Comparison of ENCODE assay signal across 25 cellular contexts in genomic region chr11:119478711-119479285, GRCh38. TPM values are rescaled to one million over a fixed set of nuclear protein-coding genes. Genes with fewer than 3 reads are reported as not detected.
DNase-seq lines count a peak whose midpoint lies in the region; ATAC-seq and TF ChIP-seq lines count a peak whose summit lies in the region.
"Had no signal": no experiment of that assay in that cellular context is flagged by ENCODE, and none has a peak within 500 bp of the region (broad histone marks: within the 10 kb centered on the region; RNA-seq: fewer than 3 reads in every experiment).

No MANE protein-coding gene starts in this region.

- DNase-seq in NCI-H146 (lab: John Stamatoyannopoulos, UW) (peak; percentile 22), NCI-H146 treated with DMSO at 0.1 percent for 48 hours (lab: John Stamatoyannopoulos, UW; ENCODE audit: unreplicated experiment) (no peak), DMS53 treated with DMSO at 0.1 percent for 48 hours (lab: John Stamatoyannopoulos, UW; ENCODE audit: unreplicated experiment) (peak; percentile 10), osteocyte (ENCODE audit: extremely low spot score, unreplicated experiment) (peak; percentile 54)
- peak; percentile 26 for DNase-seq in activated CD8-positive, alpha-beta memory T cell treated with anti-CD3 and anti-CD28 coated beads, Interleukin-2, amount 50 U/mL, for 48 hours
- DNase-seq: activated CD4-positive, CD25-positive, alpha-beta regulatory T cell; activated CD8-positive, alpha-beta T cell treated with anti-CD3 and anti-CD28 coated beads for 36 hours; activated naive CD4-positive, alpha-beta T cell treated with anti-CD3 and anti-CD28 coated beads, Interleukin-2, amount 10 ng/mL, durations not matched to agents 7 days and 5 days; AML-193; amniotic stem cell; DMS79; GOT3; mucosa of descending colon; NCI-H1048; NCI-H2081; nephron progenitor cell; NK-92 treated with Interleukin-12 subunit alpha and Interleukin-12 subunit beta, amount 100 ng/mL, for 24 hours; SHP77 treated with DMSO at 0.1 percent for 48 hours; stimulated activated CD4-positive, alpha-beta T cell treated with anti-CD3 and anti-CD28 coated beads, Interleukin-15, amount 100 ng/mL, for 24 hours; transverse colon had no signal

- H3K4me3 Mint-ChIP-seq in osteocyte (ENCODE audit: unreplicated experiment) = no peak overlapping the region
- H3K4me3 Mint-ChIP-seq: activated CD8-positive, alpha-beta T cell treated with anti-CD3 and anti-CD28 coated beads for 36 hours; activated naive CD4-positive, alpha-beta T cell treated with anti-CD3 and anti-CD28 coated beads, Interleukin-2, amount 10 ng/mL, durations not matched to agents 7 days and 5 days; CD8-positive, alpha-beta T cell; nephron progenitor cell; stimulated activated naive CD8-positive, alpha-beta T cell treated with anti-CD3 and anti-CD28 coated beads, Interleukin-15, amount 100 ng/mL, for 72 hours had no signal

- ATAC-seq in GM19455 (IDR thresholded peaks at IDR 0.05; ENCODE audit: unreplicated experiment) (no peak), GM21723 (IDR thresholded peaks at IDR 0.05; ENCODE audit: unreplicated experiment) (no peak), HG03045 (IDR thresholded peaks at IDR 0.05; ENCODE audit: unreplicated experiment) (no peak)
- ATAC-seq: activated CD8-positive, alpha-beta T cell treated with anti-CD3 and anti-CD28 coated beads for 36 hours; CD8-positive, alpha-beta T cell; mucosa of descending colon; stimulated activated naive CD8-positive, alpha-beta T cell treated with anti-CD3 and anti-CD28 coated beads, Interleukin-15, amount 100 ng/mL, for 72 hours had no signal

- TF ChIP-seq CTCF in osteocyte (IDR thresholded peaks at IDR 0.05) = no peak

- H3K36me3 Mint-ChIP-seq in osteocyte (ENCODE audit: unreplicated experiment) = no peaks in the 10 kb centered on the region
- H3K36me3 Mint-ChIP-seq: activated naive CD4-positive, alpha-beta T cell treated with anti-CD3 and anti-CD28 coated beads, Interleukin-2, amount 10 ng/mL, durations not matched to agents 7 days and 5 days; CD8-positive, alpha-beta T cell had no signal

- H3K4me1 Mint-ChIP-seq in osteocyte (ENCODE audit: unreplicated experiment) = peaks cover 11% of the 10 kb centered on the region
- H3K4me1 Mint-ChIP-seq: activated naive CD4-positive, alpha-beta T cell treated with anti-CD3 and anti-CD28 coated beads, Interleukin-2, amount 10 ng/mL, durations not matched to agents 7 days and 5 days had no signal

- H3K9me3 Mint-ChIP-seq in osteocyte (ENCODE audit: unreplicated experiment) = no peaks in the 10 kb centered on the region
- H3K9me3 Mint-ChIP-seq: activated CD8-positive, alpha-beta T cell treated with anti-CD3 and anti-CD28 coated beads for 36 hours; activated naive CD4-positive, alpha-beta T cell treated with anti-CD3 and anti-CD28 coated beads, Interleukin-2, amount 10 ng/mL, durations not matched to agents 7 days and 5 days; CD8-positive, alpha-beta T cell; nephron progenitor cell; stimulated activated naive CD8-positive, alpha-beta T cell treated with anti-CD3 and anti-CD28 coated beads, Interleukin-15, amount 100 ng/mL, for 72 hours had no signal

- H3K27ac Mint-ChIP-seq in osteocyte (ENCODE audit: unreplicated experiment) = no peak overlapping the region
- H3K27ac Mint-ChIP-seq: activated CD8-positive, alpha-beta T cell treated with anti-CD3 and anti-CD28 coated beads for 36 hours; activated naive CD4-positive, alpha-beta T cell treated with anti-CD3 and anti-CD28 coated beads, Interleukin-2, amount 10 ng/mL, durations not matched to agents 7 days and 5 days; CD8-positive, alpha-beta T cell; nephron progenitor cell; stimulated activated naive CD8-positive, alpha-beta T cell treated with anti-CD3 and anti-CD28 coated beads, Interleukin-15, amount 100 ng/mL, for 72 hours had no signal

- peaks cover 41% of the 10 kb centered on the region for H3K27me3 Mint-ChIP-seq in osteocyte (ENCODE audit: unreplicated experiment)

RNA-seq across cellular contexts. Expression of gene THY1, which starts 55.8 kb away (rescaled TPM):
- total RNA-seq in osteocyte = 11.3 and 14.0 TPM in 2 replicates
- total RNA-seq: CD8-positive, alpha-beta T cell had no signal
